ENCODE assay signal across 1 cellular context in the genomic region with DNA sequence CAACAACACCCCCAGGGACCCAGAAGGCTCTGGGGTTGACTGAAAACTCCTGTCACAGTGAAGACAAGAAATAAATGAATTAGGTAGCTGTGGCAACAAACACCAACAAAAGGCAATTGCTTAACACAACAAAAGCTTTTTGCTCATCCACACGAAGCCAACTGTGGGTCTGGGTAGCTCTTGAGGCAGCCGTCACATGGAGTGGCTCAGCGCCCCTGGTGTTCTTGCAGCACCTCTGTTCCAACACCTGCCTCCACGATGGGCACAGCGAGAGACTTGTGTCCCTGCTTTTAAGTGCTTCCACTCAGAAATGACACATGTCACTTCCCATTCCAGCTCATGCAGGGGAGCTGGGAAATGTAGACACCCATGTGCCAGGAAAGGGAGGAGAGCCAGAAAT.
A peak's percentile ranks its signal among the peaks of the same experiment; 100 is the strongest.
TF ChIP-seq lines count a peak whose summit lies in the region.

No MANE protein-coding gene starts in this region.

TF ChIP-seq in H1, 55 proteins besides CTCF, POLR2A, EP300 and RAD21 (continued from another document):
- TF ChIP-seq, protein P1, sequence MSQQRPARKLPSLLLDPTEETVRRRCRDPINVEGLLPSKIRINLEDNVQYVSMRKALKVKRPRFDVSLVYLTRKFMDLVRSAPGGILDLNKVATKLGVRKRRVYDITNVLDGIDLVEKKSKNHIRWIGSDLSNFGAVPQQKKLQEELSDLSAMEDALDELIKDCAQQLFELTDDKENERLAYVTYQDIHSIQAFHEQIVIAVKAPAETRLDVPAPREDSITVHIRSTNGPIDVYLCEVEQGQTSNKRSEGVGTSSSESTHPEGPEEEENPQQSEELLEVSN (IDR thresholded peaks at IDR 0.05) = peak; percentile 55
